Comparison of ENCODE assay signal across 23 cellular contexts in genomic region chr1:46451948-46452930, GRCh38. TPM values are rescaled to one million over a fixed set of nuclear protein-coding genes. Genes with fewer than 3 reads are reported as not detected.
"Had no signal": no experiment of that assay in that cellular context is flagged by ENCODE, and none has a peak within 500 bp of the region (broad histone marks: within the 10 kb centered on the region; RNA-seq: fewer than 3 reads in every experiment).

No MANE protein-coding gene starts in this region.

- H3K4me3 ChIP-seq: heart left ventricle, right atrium auricular region, tibial nerve had no signal

- H3K36me3 ChIP-seq: brain microvascular endothelial cell, heart left ventricle, right atrium auricular region, tibial nerve had no signal

- DNase-seq: activated CD4-positive, alpha-beta T cell treated with anti-CD3 and anti-CD28 coated beads, Interleukin-2, amount 10 ng/mL, durations not matched to agents 7 days and 5 days; activated CD8-positive, alpha-beta T cell treated with anti-CD3 and anti-CD28 coated beads, Interleukin-2, amount 10 ng/mL, durations not matched to agents 7 days and 5 days; activated naive CD4-positive, alpha-beta T cell treated with anti-CD3 and anti-CD28 coated beads for 36 hours; activated T-cell treated with anti-CD3 and anti-CD28 coated beads, Interleukin-2, amount 50 U/mL, for 24 hours; anterior cingulate cortex; brain microvascular endothelial cell; cerebellar nuclear complex; cortex of kidney; left ventricle myocardium superior; nephron progenitor cell; stimulated activated CD4-positive, alpha-beta T cell treated with anti-CD3 and anti-CD28 coated beads, Interleukin-2, amount 100 ng/mL, for 24 hours; stimulated activated naive CD8-positive, alpha-beta T cell treated with anti-CD3 and anti-CD28 coated beads, Interleukin-15, Interleukin-2, amounts not matched to agents 100 U/mL and 50 U/mL, for 24 hours; substantia nigra; T1000 had no signal

- H3K27ac ChIP-seq: brain microvascular endothelial cell, heart left ventricle, right atrium auricular region, tibial nerve had no signal

- ATAC-seq: activated CD4-positive, CD25-positive, alpha-beta regulatory T cell treated with anti-CD3 and anti-CD28 coated beads, Interleukin-2, amount 50 U/mL, for 24 hours; activated CD8-positive, alpha-beta T cell treated with anti-CD3 and anti-CD28 coated beads, Interleukin-2, amount 10 ng/mL, durations not matched to agents 7 days and 5 days; heart left ventricle; left ventricle myocardium superior had no signal

- H3K9me3 ChIP-seq: heart left ventricle, right atrium auricular region, tibial nerve had no signal

RNA-seq across cellular contexts. Expression of gene DMBX1, which starts 37.4 kb away (rescaled TPM):
- total RNA-seq: activated naive CD4-positive, alpha-beta T cell treated with anti-CD3 and anti-CD28 coated beads for 36 hours; frontal cortex; heart left ventricle; left ventricle myocardium superior; myocyte; omental fat pad; progenitor cell of endocrine pancreas; right atrium auricular region; skeletal muscle tissue; tibial nerve had no signal
- polyA plus RNA-seq: heart left ventricle had no signal

RNA-seq across cellular contexts. Expression of gene FAAH, which starts 58.1 kb away (rescaled TPM):
- total RNA-seq: myocyte had no signal
